1 cellular context compared by ENCODE assay signal in genomic region chr9:110099236-110099741, GRCh38.
TF ChIP-seq lines count a peak whose summit lies in the region.

No MANE protein-coding gene starts in this region.

TF ChIP-seq in HepG2, 621 proteins besides CTCF, POLR2A, EP300 and RAD21 (continued from another document):
- TF ChIP-seq ZNF407 (CRISPR knock-in tag; IDR thresholded peaks at IDR 0.05; ENCODE audit: not compliant biosample characterization): no peak
- TF ChIP-seq HNF4A (CRISPR knock-in tag; IDR thresholded peaks at IDR 0.05): no peak
- TF ChIP-seq MAZ (IDR thresholded peaks at IDR 0.05; ENCODE audit: borderline replicate concordance, low read depth, low read length): no peak
- no peak for TF ChIP-seq MAZ (CRISPR knock-in tag; IDR thresholded peaks at IDR 0.05; ENCODE audit: low read depth)
- TF ChIP-seq POGK (CRISPR knock-in tag; conservative IDR thresholded peaks at IDR 0.05): no peak
- no peak for TF ChIP-seq KLF13 (CRISPR knock-in tag; IDR thresholded peaks at IDR 0.05)
- no peak for TF ChIP-seq MEF2D (CRISPR knock-in tag; IDR thresholded peaks at IDR 0.05)
- no peak for TF ChIP-seq KDM4B (CRISPR knock-in tag; IDR thresholded peaks at IDR 0.05)
- no peak for TF ChIP-seq ZBTB2 (CRISPR knock-in tag; IDR thresholded peaks at IDR 0.05; ENCODE audit: low read depth)
- no peak for TF ChIP-seq SOX6 (IDR thresholded peaks at IDR 0.05)
- TF ChIP-seq SOX6 (CRISPR knock-in tag; IDR thresholded peaks at IDR 0.05): no peak
- TF ChIP-seq NR2F2 (IDR thresholded peaks at IDR 0.05; ENCODE audit: borderline replicate concordance, low read depth): no peak
